ENCODE assay signal across 20 cellular contexts in genomic region chr12:112307219-112308062, GRCh38.
"Had no signal": no experiment of that assay in that cellular context is flagged by ENCODE, and none has a peak within 500 bp of the region (broad histone marks: within the 10 kb centered on the region; RNA-seq: fewer than 3 reads in every experiment).

No MANE protein-coding gene starts in this region.

- H3K27me3 ChIP-seq: adrenal gland, breast epithelium, hepatocyte, tibial artery had no signal

- H3K79me2 ChIP-seq: hepatocyte had no signal

- H3K9me3 ChIP-seq: adrenal gland, breast epithelium, tibial artery had no signal

- H3K27ac ChIP-seq: adrenal gland, breast epithelium, hepatocyte, skin epidermis, tibial artery had no signal

- ATAC-seq: activated CD4-positive, CD25-positive, alpha-beta regulatory T cell treated with anti-CD3 and anti-CD28 coated beads, Interleukin-2, amount 50 U/mL, for 24 hours; esophagus mucosa; stimulated activated naive CD8-positive, alpha-beta T cell treated with anti-CD3 and anti-CD28 coated beads, Interleukin-15, Interleukin-2, amounts not matched to agents 100 U/mL and 50 U/mL, for 24 hours had no signal

- DNase-seq: activated CD8-positive, alpha-beta memory T cell treated with anti-CD3 and anti-CD28 coated beads for 24 hours; activated gamma-delta T cell; adrenal gland; cerebellar nuclear complex; effector CD8-positive, alpha-beta T cell; foreskin fibroblast; left cardiac atrium; midbrain; nephron progenitor cell; nucleus accumbens; posterior cingulate gyrus; retina; stimulated activated naive CD8-positive, alpha-beta T cell treated with anti-CD3 and anti-CD28 coated beads, Interleukin-15, Interleukin-2, amounts not matched to agents 100 U/mL and 50 U/mL, for 24 hours; substantia nigra; tibial artery had no signal

- H3K36me3 ChIP-seq: breast epithelium had no signal

- H3K4me1 ChIP-seq: breast epithelium, tibial artery had no signal

- H2AFZ ChIP-seq: hepatocyte had no signal

- H3K4me2 ChIP-seq: hepatocyte had no signal

- H3K4me3 ChIP-seq: adrenal gland, breast epithelium, hepatocyte, skin epidermis, tibial artery had no signal
